9 cellular contexts compared by ENCODE assay signal in genomic region chr15:41584636-41585139, GRCh38. TPM values are rescaled to one million over a fixed set of nuclear protein-coding genes. Genes with fewer than 3 reads are reported as not detected.
DNase-seq lines count a peak whose midpoint lies in the region.
"Had no signal": no experiment of that assay in that cellular context is flagged by ENCODE, and none has a peak within 500 bp of the region (broad histone marks: within the 10 kb centered on the region; RNA-seq: fewer than 3 reads in every experiment).

No MANE protein-coding gene starts in this region.

- no peaks in the 10 kb centered on the region for H3K79me1 ChIP-seq in mesenchymal stem cell (replicated peaks; ENCODE audit: low read length, poor library complexity, severe bottlenecking)

- H3K4me3 Mint-ChIP-seq in activated CD4-positive, alpha-beta T cell treated with anti-CD3 and anti-CD28 coated beads, Interleukin-2, amount 10 ng/mL, durations not matched to agents 7 days and 5 days = peak overlapping the region; percentile 56

- peak overlapping the region in 1 of 2 experiments; percentile 85 for H3K4ac ChIP-seq in mesenchymal stem cell (ENCODE audit: low read depth in 1 of 2, low read length in 2 of 2)

- H3K27me3 Mint-ChIP-seq in activated CD4-positive, alpha-beta T cell treated with anti-CD3 and anti-CD28 coated beads, Interleukin-2, amount 10 ng/mL, durations not matched to agents 7 days and 5 days = peaks cover 51% of the 10 kb centered on the region

- 94% methylated on average over 5 of the region's 7 CpGs for WGBS in mesenchymal stem cell

- no peak overlapping the region for H2BK5ac ChIP-seq in mesenchymal stem cell (ENCODE audit: low read depth, low read length, poor library complexity, severe bottlenecking)

- H3K36me3 Mint-ChIP-seq in activated CD4-positive, alpha-beta T cell treated with anti-CD3 and anti-CD28 coated beads, Interleukin-2, amount 10 ng/mL, durations not matched to agents 7 days and 5 days (ENCODE audit: low read depth) = no peaks in the 10 kb centered on the region

- peak overlapping the region; percentile 82 for H3K9ac ChIP-seq in mesenchymal stem cell (ENCODE audit: low read length)

- H2BK120ac ChIP-seq in mesenchymal stem cell (ENCODE audit: low read depth, low read length) = peak overlapping the region; percentile 61

- POLR2A ChIA-PET in activated CD4-positive, alpha-beta T cell treated with anti-CD3 and anti-CD28 coated beads, Interleukin-2, amount 10 ng/mL, durations not matched to agents 7 days and 5 days (lab: Charles Lee) = interaction anchor here (0.6 kb wide), 1 partner anchor 1018 kb away, joined by 3 read pairs; no protein-coding TSS in a partner anchor

- H3K4me2 ChIP-seq in mesenchymal stem cell (ENCODE audit: low read length, poor library complexity, severe bottlenecking) = peak overlapping the region; percentile 92

- H3K9me3 ChIP-seq in mesenchymal stem cell (ENCODE audit: control insufficient read depth, low read length) = no peaks in the 10 kb centered on the region

- H2BK15ac ChIP-seq in mesenchymal stem cell (ENCODE audit: low read depth, poor library complexity, severe bottlenecking) = no peak overlapping the region

- H3K9me3 Mint-ChIP-seq in activated CD4-positive, alpha-beta T cell treated with anti-CD3 and anti-CD28 coated beads, Interleukin-2, amount 10 ng/mL, durations not matched to agents 7 days and 5 days = no peaks in the 10 kb centered on the region

- H3K23ac ChIP-seq in mesenchymal stem cell (ENCODE audit: low read length in 2 of 2) = no peak overlapping the region

- H4K91ac ChIP-seq in mesenchymal stem cell (ENCODE audit: low read length) = no peak overlapping the region

- peak overlapping the region; percentile 81 for H3K27ac ChIP-seq in caudate nucleus (ENCODE audit: low read depth, low read length)
- H3K27ac ChIP-seq in mesenchymal stem cell (ENCODE audit: low read length, poor library complexity, severe bottlenecking) = no peak overlapping the region
- peak overlapping the region; percentile 93 for H3K27ac ChIP-seq in temporal lobe (ENCODE audit: low read depth, low read length)

- CTCF ChIA-PET in activated CD4-positive, alpha-beta T cell treated with anti-CD3 and anti-CD28 coated beads, Interleukin-2, amount 10 ng/mL, durations not matched to agents 7 days and 5 days (lab: Charles Lee) = interaction anchor here (0.6 to 1.8 kb wide), 4 partner anchors 11 to 111 kb away, joined by 3 to 10 read pairs (median 4); no protein-coding TSS in a partner anchor

- H3K14ac ChIP-seq in mesenchymal stem cell (ENCODE audit: low read length in 2 of 2) = no peak overlapping the region

- H3K27me3 ChIP-seq in mesenchymal stem cell (ENCODE audit: control insufficient read depth in 1 of 2, insufficient read depth in 1 of 2, low read length in 2 of 2) = peaks cover 0 to 4% of the 10 kb centered on the region in 2 experiments

- H2BK12ac ChIP-seq in mesenchymal stem cell (ENCODE audit: low read length in 2 of 2) = no peak overlapping the region

- H3K4me1 ChIP-seq in mesenchymal stem cell (ENCODE audit: control insufficient read depth, insufficient read depth, low read depth, low read length) = peaks cover 7% of the 10 kb centered on the region

- no peak for DNase-seq in activated CD4-positive, alpha-beta T cell treated with anti-CD3 and anti-CD28 coated beads, Interleukin-2, amount 10 ng/mL, durations not matched to agents 7 days and 5 days
- DNase-seq in activated CD4-positive, alpha-beta T cell treated with anti-CD3 and anti-CD28 coated beads, Interleukin-2, amount 50 U/mL, for 48 hours = no peak
- DNase-seq in caudate nucleus (lab: John Stamatoyannopoulos, UW) (no peak), mesenchymal stem cell (no peak), UCSD-AML1 (lab: John Stamatoyannopoulos, UW; ENCODE audit: unreplicated experiment) (no peak), HK-2 (ENCODE audit: unreplicated experiment) (no peak), NCI-H2227 (lab: John Stamatoyannopoulos, UW; ENCODE audit: unreplicated experiment) (no peak)
- DNase-seq: NK-92 treated with Interleukin-12 subunit alpha and Interleukin-12 subunit beta, amount 100 ng/mL, for 24 hours had no signal

- peak overlapping the region in 1 of 2 experiments; percentile 69 for H3K4me3 ChIP-seq in mesenchymal stem cell (ENCODE audit: insufficient read depth in 1 of 2, low read depth in 1 of 2, low read length in 2 of 2)

- no peak overlapping the region for H2AK5ac ChIP-seq in mesenchymal stem cell (ENCODE audit: low read length, severe bottlenecking)

- peak overlapping the region; percentile 93 for H2AFZ ChIP-seq in mesenchymal stem cell (ENCODE audit: low read depth, low read length)

- peak overlapping the region in 1 of 2 experiments; percentile 76 for H3K18ac ChIP-seq in mesenchymal stem cell (ENCODE audit: low read depth in 1 of 2, low read length in 2 of 2)

- no peaks in the 10 kb centered on the region for H3K36me3 ChIP-seq in mesenchymal stem cell (ENCODE audit: control insufficient read depth in 1 of 2, insufficient read depth in 2 of 2, low read depth in 1 of 2, low read length in 2 of 2)

- peak overlapping the region; percentile 91 for H4K8ac ChIP-seq in mesenchymal stem cell (ENCODE audit: low read length)

- peaks cover 8% of the 10 kb centered on the region for H3K4me1 Mint-ChIP-seq in activated CD4-positive, alpha-beta T cell treated with anti-CD3 and anti-CD28 coated beads, Interleukin-2, amount 10 ng/mL, durations not matched to agents 7 days and 5 days

- no peak overlapping the region for H3K27ac Mint-ChIP-seq in activated CD4-positive, alpha-beta T cell treated with anti-CD3 and anti-CD28 coated beads, Interleukin-2, amount 10 ng/mL, durations not matched to agents 7 days and 5 days

RNA-seq across cellular contexts. Expression of gene TYRO3, which starts 25.7 kb away (rescaled TPM):
- 1 to 10 TPM; 1.1 to 1.9 TPM for total RNA-seq in activated CD4-positive, alpha-beta T cell treated with anti-CD3 and anti-CD28 coated beads, Interleukin-2, amount 10 ng/mL, durations not matched to agents 7 days and 5 days
- 33.5 TPM for polyA plus RNA-seq in mesenchymal stem cell (2013, experiment 1 of 2)
- 33.5 TPM for polyA plus RNA-seq in mesenchymal stem cell (2013, experiment 2 of 2)
- total RNA-seq in temporal lobe = 10.3 TPM

RNA-seq across cellular contexts. Expression of gene RPAP1, which starts 40.6 kb away (rescaled TPM):
- total RNA-seq in activated CD4-positive, alpha-beta T cell treated with anti-CD3 and anti-CD28 coated beads, Interleukin-2, amount 10 ng/mL, durations not matched to agents 7 days and 5 days = 10 to 100 TPM; 33.8 to 36.3 TPM
- polyA plus RNA-seq in mesenchymal stem cell (2013, experiment 1 of 2) = 17.6 TPM
- 15.0 TPM for polyA plus RNA-seq in mesenchymal stem cell (2013, experiment 2 of 2)
- total RNA-seq in temporal lobe = 22.6 TPM
